ENCODE assay signal across 8 cellular contexts in the genomic region with DNA sequence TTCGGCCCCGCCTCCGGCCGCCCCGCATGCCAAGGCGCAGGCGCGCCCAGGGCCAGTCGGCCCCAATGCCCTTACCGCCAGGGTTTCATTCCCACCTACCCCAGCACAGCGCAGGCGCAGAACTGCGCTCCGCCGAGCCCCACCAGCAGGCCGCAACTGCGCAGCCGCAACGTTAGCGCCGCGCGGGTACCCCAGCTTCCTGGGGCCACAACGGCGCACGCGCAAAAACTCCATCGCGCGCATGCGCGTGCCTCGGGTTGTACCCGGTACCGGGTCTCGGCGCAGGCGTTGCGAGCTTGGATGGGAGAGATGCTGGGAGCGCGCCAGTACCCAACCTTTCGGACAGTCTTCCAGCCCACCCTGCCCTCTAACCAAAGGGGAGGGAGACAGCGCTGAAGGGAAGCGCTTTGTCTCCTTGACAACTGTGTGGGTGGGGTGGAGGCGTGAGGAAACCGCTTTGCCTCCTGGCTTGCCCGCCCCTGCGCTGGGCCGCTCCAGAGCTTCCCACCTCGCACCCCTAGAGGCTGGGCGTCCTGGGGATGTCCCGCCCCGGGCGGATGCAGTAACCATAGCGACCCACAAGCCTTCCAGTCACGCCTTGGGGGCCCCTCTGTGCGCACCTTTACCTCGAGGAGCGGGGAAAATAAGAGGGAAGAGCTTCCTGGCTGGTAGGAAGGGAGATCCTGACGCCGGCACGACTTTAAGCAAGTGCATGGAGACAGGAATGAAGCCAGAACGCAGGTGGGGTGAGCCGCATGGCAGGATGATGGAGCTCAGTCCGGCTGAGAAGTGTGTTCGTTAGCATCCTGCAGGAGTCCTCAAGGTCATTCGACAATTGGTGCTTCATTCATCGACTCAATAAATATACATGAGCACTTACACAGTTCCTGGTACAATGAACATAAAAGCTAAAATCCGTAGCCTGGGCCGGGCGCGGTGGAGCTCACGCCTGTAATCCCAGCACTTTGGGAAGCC. TPM values are rescaled to one million over a fixed set of nuclear protein-coding genes. Genes with fewer than 3 reads are reported as not detected.
DNase-seq lines count a peak whose midpoint lies in the region; ATAC-seq and FAIRE-seq lines count a peak whose summit lies in the region.

No MANE protein-coding gene starts in this region.

- no peaks in the 10 kb centered on the region for H3K9me3 Mint-ChIP-seq in activated T-helper 1 cell treated with anti-CD3 and anti-CD28 coated beads, Interleukin-12 subunit alpha, Interleukin-12 subunit beta, Interleukin-2, Interleukin-4 antibody, amounts not matched to agents 30 ng/mL and 10 ng/mL and 1 ng/mL, durations not matched to agents 14 hours and 24 hours and 36 hours
- H3K9me3 Mint-ChIP-seq in naive thymus-derived CD4-positive, alpha-beta T cell, result no peaks in the 10 kb centered on the region
- H3K9me3 Mint-ChIP-seq in stimulated activated memory B cell treated with anti-CD40 and anti-IgM and Interleukin-4, amounts not matched to agents 10 μg/mL and 1 μg/mL and 100 μg/mL, for 72 hours, result no peaks in the 10 kb centered on the region

- peaks cover 9% of the 10 kb centered on the region for H3K36me3 Mint-ChIP-seq in activated T-helper 1 cell treated with anti-CD3 and anti-CD28 coated beads, Interleukin-12 subunit alpha, Interleukin-12 subunit beta, Interleukin-2, Interleukin-4 antibody, amounts not matched to agents 30 ng/mL and 10 ng/mL and 1 ng/mL, durations not matched to agents 14 hours and 24 hours and 36 hours (ENCODE audit: low read depth)
- H3K36me3 Mint-ChIP-seq in naive thymus-derived CD4-positive, alpha-beta T cell, result peaks cover 0 to 18% (median 10%) of the 10 kb centered on the region in 5 donors
- peaks cover 17% of the 10 kb centered on the region for H3K36me3 Mint-ChIP-seq in stimulated activated memory B cell treated with anti-CD40 and anti-IgM and Interleukin-4, amounts not matched to agents 10 μg/mL and 1 μg/mL and 100 μg/mL, for 72 hours

- peak; percentile 93 for ATAC-seq in naive thymus-derived CD4-positive, alpha-beta T cell
- peak; percentile 91 for ATAC-seq in stimulated activated memory B cell treated with anti-CD40 and anti-IgM and Interleukin-4, amounts not matched to agents 10 μg/mL and 1 μg/mL and 100 μg/mL, for 72 hours

- intact Hi-C loops in activated T-helper 1 cell treated with anti-CD3 and anti-CD28 coated beads, Interleukin-12 subunit alpha, Interleukin-12 subunit beta, Interleukin-2, Interleukin-4 antibody, amounts not matched to agents 30 ng/mL and 10 ng/mL and 1 ng/mL, durations not matched to agents 14 hours and 24 hours and 36 hours (cut with micrococcal nuclease), result loop anchor here (1.0 to 5.0 kb wide), 8 partner anchors 17 to 726 kb away; a partner anchor contains a TSS
- intact Hi-C loops in naive thymus-derived CD4-positive, alpha-beta T cell (cut with micrococcal nuclease), result loop anchor here (1.0 to 5.0 kb wide), 11 partner anchors 14 to 1369 kb away; a partner anchor contains a TSS

- no peaks in the 10 kb centered on the region for H3K27me3 ChIP-seq in GM23248 (replicated peaks; ENCODE audit: insufficient read depth)
- H3K27me3 ChIP-seq in Karpas-422 (ENCODE audit: low read length), result no peaks in the 10 kb centered on the region
- no peaks in the 10 kb centered on the region for H3K27me3 ChIP-seq in naive thymus-derived CD4-positive, alpha-beta T cell (ENCODE audit: control insufficient read depth in 2 of 2, insufficient read depth in 2 of 2, low read length in 2 of 2)

- H3F3A ChIP-seq in GM23248 (ENCODE audit: insufficient read depth), result peaks cover 9% of the 10 kb centered on the region; the same call in 1 of the 2 replicates

- H3K4me1 Mint-ChIP-seq in activated T-helper 1 cell treated with anti-CD3 and anti-CD28 coated beads, Interleukin-12 subunit alpha, Interleukin-12 subunit beta, Interleukin-2, Interleukin-4 antibody, amounts not matched to agents 30 ng/mL and 10 ng/mL and 1 ng/mL, durations not matched to agents 14 hours and 24 hours and 36 hours (ENCODE audit: low read depth), result peaks cover 16% of the 10 kb centered on the region
- H3K4me1 Mint-ChIP-seq in naive thymus-derived CD4-positive, alpha-beta T cell, result peaks cover 10 to 27% (median 17%) of the 10 kb centered on the region in 7 donors
- H3K4me1 Mint-ChIP-seq in stimulated activated memory B cell treated with anti-CD40 and anti-IgM and Interleukin-4, amounts not matched to agents 10 μg/mL and 1 μg/mL and 100 μg/mL, for 72 hours, result peaks cover 26% of the 10 kb centered on the region

- DNase-seq in Daoy (ENCODE audit: low read depth) (peak; percentile 100), GM23248 (peak; percentile 98), Karpas-422 (peak; percentile 99), RCC 7860 (ENCODE audit: low spot score) (peak; percentile 89), fibroblast of gingiva (ENCODE audit: low read depth) (peak; percentile 95)
- peak; percentile 100 for DNase-seq in activated T-helper 1 cell treated with anti-CD3 and anti-CD28 coated beads, Interleukin-12 subunit alpha, Interleukin-12 subunit beta, Interleukin-2, Interleukin-4 antibody, amounts not matched to agents 30 ng/mL and 10 ng/mL and 1 ng/mL, durations not matched to agents 14 hours and 24 hours and 36 hours (ENCODE audit: low spot score)
- peak; percentile 96 to 100 (median 99) for DNase-seq in naive thymus-derived CD4-positive, alpha-beta T cell

- H3K27me3 Mint-ChIP-seq in activated T-helper 1 cell treated with anti-CD3 and anti-CD28 coated beads, Interleukin-12 subunit alpha, Interleukin-12 subunit beta, Interleukin-2, Interleukin-4 antibody, amounts not matched to agents 30 ng/mL and 10 ng/mL and 1 ng/mL, durations not matched to agents 14 hours and 24 hours and 36 hours (ENCODE audit: insufficient read depth), result peaks cover 1% of the 10 kb centered on the region
- H3K27me3 Mint-ChIP-seq in naive thymus-derived CD4-positive, alpha-beta T cell, result peaks cover 0 to 17% (median 0%) of the 10 kb centered on the region in 5 donors
- H3K27me3 Mint-ChIP-seq in stimulated activated memory B cell treated with anti-CD40 and anti-IgM and Interleukin-4, amounts not matched to agents 10 μg/mL and 1 μg/mL and 100 μg/mL, for 72 hours, result no peaks in the 10 kb centered on the region

- H3K9me2 ChIP-seq in GM23248 (ENCODE audit: insufficient read depth) (no peaks in the 10 kb centered on the region), Karpas-422 (replicated peaks; ENCODE audit: insufficient read depth, low read length) (no peaks in the 10 kb centered on the region)

- in situ Hi-C loops in GM23248 (cut with MboI), result no loop called here

- H3K4me3 ChIP-seq in GM23248, result peak overlapping the region; percentile 81
- peak overlapping the region; percentile 100 for H3K4me3 ChIP-seq in Karpas-422 (ENCODE audit: low read length)
- H3K4me3 ChIP-seq in naive thymus-derived CD4-positive, alpha-beta T cell (ENCODE audit: low read length), result peak overlapping the region; percentile 93

- H2AFZ ChIP-seq in GM23248 (peak overlapping the region; percentile 89), Karpas-422 (ENCODE audit: low read length) (peak overlapping the region; percentile 54; the same call in 1 of the 2 replicates)

- H3K9me3 ChIP-seq in GM23248 (ENCODE audit: low read depth) (no peaks in the 10 kb centered on the region), Karpas-422 (ENCODE audit: low read length) (no peaks in the 10 kb centered on the region)
- H3K9me3 ChIP-seq in naive thymus-derived CD4-positive, alpha-beta T cell (ENCODE audit: control insufficient read depth in 2 of 3, low read length in 3 of 3), result no peaks in the 10 kb centered on the region

- H3K27ac Mint-ChIP-seq in activated T-helper 1 cell treated with anti-CD3 and anti-CD28 coated beads, Interleukin-12 subunit alpha, Interleukin-12 subunit beta, Interleukin-2, Interleukin-4 antibody, amounts not matched to agents 30 ng/mL and 10 ng/mL and 1 ng/mL, durations not matched to agents 14 hours and 24 hours and 36 hours, result peak overlapping the region; percentile 80
- H3K27ac Mint-ChIP-seq in naive thymus-derived CD4-positive, alpha-beta T cell, result peak overlapping the region; percentile 71 to 93 (median 87)
- peak overlapping the region; percentile 86 for H3K27ac Mint-ChIP-seq in stimulated activated memory B cell treated with anti-CD40 and anti-IgM and Interleukin-4, amounts not matched to agents 10 μg/mL and 1 μg/mL and 100 μg/mL, for 72 hours

- H3K36me3 ChIP-seq in GM23248 (ENCODE audit: low read depth) (no peaks in the 10 kb centered on the region), Karpas-422 (ENCODE audit: insufficient read depth, low read length) (peaks cover 8% of the 10 kb centered on the region; the same call in 1 of the 2 replicates)
- peaks cover 0 to 17% (median 0%) of the 10 kb centered on the region in 3 experiments for H3K36me3 ChIP-seq in naive thymus-derived CD4-positive, alpha-beta T cell (ENCODE audit: control insufficient read depth in 2 of 3, insufficient read depth in 3 of 3, low read length in 3 of 3)

- CTCF ChIA-PET in naive thymus-derived CD4-positive, alpha-beta T cell (lab: Charles Lee), result interaction anchor here (0.6 to 2.7 kb wide), 6 partner anchors 21 to 104 kb away, joined by 3 to 9 read pairs (median 3); a partner anchor contains a TSS

- H3K79me2 ChIP-seq in GM23248 (ENCODE audit: insufficient read depth) (peaks cover 22% of the 10 kb centered on the region), Karpas-422 (ENCODE audit: low read length) (peaks cover 26% of the 10 kb centered on the region)

- peaks cover 9% of the 10 kb centered on the region; the same call in 1 of the 2 replicates for H3K4me1 ChIP-seq in GM23248 (ENCODE audit: insufficient read depth)
- H3K4me1 ChIP-seq in Karpas-422 (ENCODE audit: low read length), result peaks cover 20% of the 10 kb centered on the region
- H3K4me1 ChIP-seq in naive thymus-derived CD4-positive, alpha-beta T cell (ENCODE audit: control insufficient read depth in 2 of 2, insufficient read depth in 2 of 2, low read length in 2 of 2), result peaks cover 0 to 5% of the 10 kb centered on the region in 2 donors

- H3K4me3 Mint-ChIP-seq in activated T-helper 1 cell treated with anti-CD3 and anti-CD28 coated beads, Interleukin-12 subunit alpha, Interleukin-12 subunit beta, Interleukin-2, Interleukin-4 antibody, amounts not matched to agents 30 ng/mL and 10 ng/mL and 1 ng/mL, durations not matched to agents 14 hours and 24 hours and 36 hours, result peak overlapping the region; percentile 88
- peak overlapping the region; percentile 93 to 98 (median 96) for H3K4me3 Mint-ChIP-seq in naive thymus-derived CD4-positive, alpha-beta T cell
- H3K4me3 Mint-ChIP-seq in stimulated activated memory B cell treated with anti-CD40 and anti-IgM and Interleukin-4, amounts not matched to agents 10 μg/mL and 1 μg/mL and 100 μg/mL, for 72 hours, result peak overlapping the region; percentile 93

- H4K20me1 ChIP-seq in GM23248 (ENCODE audit: insufficient read depth) (no peaks in the 10 kb centered on the region), Karpas-422 (ENCODE audit: insufficient read depth, low read depth, low read length) (no peaks in the 10 kb centered on the region)

- H3K27ac ChIP-seq in GM23248 (peak overlapping the region; percentile 28; the same call in 1 of the 2 replicates), Karpas-422 (ENCODE audit: low read length) (peak overlapping the region; percentile 50)
- peak overlapping the region; percentile 78 for H3K27ac ChIP-seq in naive thymus-derived CD4-positive, alpha-beta T cell (ENCODE audit: low read depth, low read length)

- FAIRE-seq in RCC 7860 (lab: Jason Lieb, UNC), result no peak

- 3% methylated on average over 61 to 63 of the region's 73 CpGs for WGBS in GM23248 (ENCODE audit: low coverage in 1 of 2, low lambda C conversion rate in 2 of 2, missing lambda C conversion rate in 2 of 2), 2 experiments

- H3K4me2 ChIP-seq in GM23248 (ENCODE audit: unreplicated experiment), result peak overlapping the region; percentile 66
- peak overlapping the region; percentile 85 for H3K4me2 ChIP-seq in Karpas-422 (ENCODE audit: low read depth, low read length, poor library complexity, severe bottlenecking)

- H3K9ac ChIP-seq in GM23248, result peak overlapping the region; percentile 81
- peak overlapping the region; percentile 99 for H3K9ac ChIP-seq in Karpas-422 (ENCODE audit: low read length)

- POLR2A ChIA-PET in naive thymus-derived CD4-positive, alpha-beta T cell (lab: Charles Lee), result interaction anchor here (0.6 to 3.9 kb wide), 10 partner anchors 17 to 719 kb away, joined by 3 to 42 read pairs (median 5); a partner anchor contains a TSS

RNA-seq across cellular contexts. Expression of a gene that starts 0.5 kb away (rescaled TPM):
- total RNA-seq in Daoy (2014; rRNA removed; shearing (Covaris generic)), result 0.09 and 2.5 TPM in 2 replicates
- 3.5 and 7.7 TPM in 2 replicates for total RNA-seq in GM23248 (2014; rRNA removed; shearing (Covaris generic))
- 1.2 and 1.6 TPM in 2 replicates for polyA plus RNA-seq in GM23248 (2016; fragmentation: Nextera tagmentation; extraction: Ambion mirVana)
- total RNA-seq in Karpas-422 (2014; rRNA removed; shearing (Covaris generic); ENCODE audit: low replicate concordance), result 5.3 and 6.8 TPM in 2 replicates
- total RNA-seq in activated T-helper 1 cell treated with anti-CD3 and anti-CD28 coated beads, Interleukin-12 subunit alpha, Interleukin-12 subunit beta, Interleukin-2, Interleukin-4 antibody, amounts not matched to agents 30 ng/mL and 10 ng/mL and 1 ng/mL, durations not matched to agents 14 hours and 24 hours and 36 hours, result 6.9 and 7.2 TPM in 2 replicates
- 10 to 100 TPM in 3 of 5 experiments, 1 to 10 TPM in 2; 7.0 to 14.5 (median 11.2) TPM for total RNA-seq in naive thymus-derived CD4-positive, alpha-beta T cell
- polyA plus RNA-seq in naive thymus-derived CD4-positive, alpha-beta T cell, result under 1 TPM; 0.15 to 0.40 TPM

RNA-seq across cellular contexts. Expression of a gene that starts 11.6 kb away (rescaled TPM):
- total RNA-seq in Daoy (2014; rRNA removed; shearing (Covaris generic)), result not detected in 2 replicates
- total RNA-seq in GM23248 (2014; rRNA removed; shearing (Covaris generic)), result not detected in 2 replicates
- polyA plus RNA-seq in GM23248 (2016; fragmentation: Nextera tagmentation; extraction: Ambion mirVana), result not detected in 2 replicates
- total RNA-seq in Karpas-422 (2014; rRNA removed; shearing (Covaris generic); ENCODE audit: low replicate concordance), result not detected in 2 replicates
- not detected in 2 replicates for total RNA-seq in activated T-helper 1 cell treated with anti-CD3 and anti-CD28 coated beads, Interleukin-12 subunit alpha, Interleukin-12 subunit beta, Interleukin-2, Interleukin-4 antibody, amounts not matched to agents 30 ng/mL and 10 ng/mL and 1 ng/mL, durations not matched to agents 14 hours and 24 hours and 36 hours
- not detected for total RNA-seq in naive thymus-derived CD4-positive, alpha-beta T cell
- polyA plus RNA-seq in naive thymus-derived CD4-positive, alpha-beta T cell, result not detected

RNA-seq across cellular contexts. Expression of a gene that starts 17.0 kb away (rescaled TPM):
- 52.9 and 60.1 TPM in 2 replicates for total RNA-seq in Daoy (2014; rRNA removed; shearing (Covaris generic))
- 39.3 and 53.8 TPM in 2 replicates for total RNA-seq in GM23248 (2014; rRNA removed; shearing (Covaris generic))
- 7.8 and 8.6 TPM in 2 replicates for polyA plus RNA-seq in GM23248 (2016; fragmentation: Nextera tagmentation; extraction: Ambion mirVana)
- 21.1 and 65.1 TPM in 2 replicates for total RNA-seq in Karpas-422 (2014; rRNA removed; shearing (Covaris generic); ENCODE audit: low replicate concordance)
- total RNA-seq in activated T-helper 1 cell treated with anti-CD3 and anti-CD28 coated beads, Interleukin-12 subunit alpha, Interleukin-12 subunit beta, Interleukin-2, Interleukin-4 antibody, amounts not matched to agents 30 ng/mL and 10 ng/mL and 1 ng/mL, durations not matched to agents 14 hours and 24 hours and 36 hours, result 20.9 and 21.5 TPM in 2 replicates
- total RNA-seq in naive thymus-derived CD4-positive, alpha-beta T cell, result 10 to 100 TPM; 16.4 to 38.7 (median 26.5) TPM
- 10 to 100 TPM in 1 of 2 donors, 1 to 10 TPM in 1; 6.2 to 11.6 TPM for polyA plus RNA-seq in naive thymus-derived CD4-positive, alpha-beta T cell

RNA-seq across cellular contexts. Expression of a gene that starts 38.8 kb away (rescaled TPM):
- 2.1 and 2.6 TPM in 2 replicates for total RNA-seq in Daoy (2014; rRNA removed; shearing (Covaris generic))
- not detected in 2 replicates for total RNA-seq in GM23248 (2014; rRNA removed; shearing (Covaris generic))
- polyA plus RNA-seq in GM23248 (2016; fragmentation: Nextera tagmentation; extraction: Ambion mirVana), result not detected in 2 replicates
- 0.69 TPM in 1 of 2 replicates, not detected in the other for total RNA-seq in Karpas-422 (2014; rRNA removed; shearing (Covaris generic); ENCODE audit: low replicate concordance)
- 0.27 and 0.34 TPM in 2 replicates for total RNA-seq in activated T-helper 1 cell treated with anti-CD3 and anti-CD28 coated beads, Interleukin-12 subunit alpha, Interleukin-12 subunit beta, Interleukin-2, Interleukin-4 antibody, amounts not matched to agents 30 ng/mL and 10 ng/mL and 1 ng/mL, durations not matched to agents 14 hours and 24 hours and 36 hours
- total RNA-seq in naive thymus-derived CD4-positive, alpha-beta T cell, result not detected
- polyA plus RNA-seq in naive thymus-derived CD4-positive, alpha-beta T cell, result not detected

RNA-seq across cellular contexts. Expression of a gene that starts 40.0 kb away (rescaled TPM):
- total RNA-seq in Daoy (2014; rRNA removed; shearing (Covaris generic)), result 33.0 and 55.8 TPM in 2 replicates
- total RNA-seq in GM23248 (2014; rRNA removed; shearing (Covaris generic)), result 28.1 and 81.4 TPM in 2 replicates
- 14.8 and 17.8 TPM in 2 replicates for polyA plus RNA-seq in GM23248 (2016; fragmentation: Nextera tagmentation; extraction: Ambion mirVana)
- 28.3 and 75.2 TPM in 2 replicates for total RNA-seq in Karpas-422 (2014; rRNA removed; shearing (Covaris generic); ENCODE audit: low replicate concordance)
- total RNA-seq in activated T-helper 1 cell treated with anti-CD3 and anti-CD28 coated beads, Interleukin-12 subunit alpha, Interleukin-12 subunit beta, Interleukin-2, Interleukin-4 antibody, amounts not matched to agents 30 ng/mL and 10 ng/mL and 1 ng/mL, durations not matched to agents 14 hours and 24 hours and 36 hours, result 118 and 120 TPM in 2 replicates
- 100 to 1,000 TPM in 1 of 5 experiments, 10 to 100 TPM in 4; 81.3 to 110 (median 96.4) TPM for total RNA-seq in naive thymus-derived CD4-positive, alpha-beta T cell
- 10 to 100 TPM in 1 of 2 donors, 1 to 10 TPM in 1; 9.9 to 22.7 TPM for polyA plus RNA-seq in naive thymus-derived CD4-positive, alpha-beta T cell

Comparison
In these comparisons a context has a peak if more than half of its experiments do, and no peak if none do; other contexts are left out.
1. Peak in every context shown above with its lines: DNase-seq, ATAC-seq, H3K4me3 ChIP-seq and H3K27ac ChIP-seq.
2. H3K27ac ChIP-seq: peak in every context shown above with its lines; median percentile 78 in naive thymus-derived CD4-positive, alpha-beta T cell; 50 in Karpas-422; 28 in GM23248.